In the genomic region with DNA sequence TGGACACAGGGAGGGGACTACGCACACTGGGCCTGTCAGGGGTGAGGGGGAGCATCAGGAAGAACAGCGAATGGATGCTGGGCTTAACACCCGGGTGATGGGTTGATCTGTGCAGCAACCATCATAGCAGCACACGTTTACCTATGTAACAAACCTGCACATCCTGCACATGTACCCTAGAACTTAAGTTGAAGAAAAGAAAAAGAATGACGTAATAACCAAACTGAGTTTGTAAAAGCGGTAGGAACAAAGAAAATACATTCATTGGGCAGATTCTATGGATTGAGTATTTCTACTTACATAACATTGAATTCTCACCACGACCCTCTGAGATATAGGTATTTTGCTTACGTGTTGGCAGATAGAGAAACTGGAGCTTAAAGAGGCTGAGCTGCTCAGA, we compare ENCODE assay signal across 7 cellular contexts.
"Had no signal": no experiment of that assay in that cellular context is flagged by ENCODE, and none has a peak within 500 bp of the region (broad histone marks: within the 10 kb centered on the region; RNA-seq: fewer than 3 reads in every experiment).

No MANE protein-coding gene starts in this region.

- FAIRE-seq: HTR-8/SVneo, K562 had no signal

- H3K27ac ChIP-seq: HL-60 had no signal

- H3K4me3 Mint-ChIP-seq: IgD-negative memory B cell had no signal

- H3K4me3 ChIP-seq: K562 had no signal

- ATAC-seq: K562 had no signal

- H3K27me3 Mint-ChIP-seq: IgD-negative memory B cell had no signal

- H3K4me1 Mint-ChIP-seq: IgD-negative memory B cell had no signal

- DNase-seq: IMR-90, KBM-7, KG1 had no signal

- H3K27ac Mint-ChIP-seq: IgD-negative memory B cell had no signal
